In genomic region chr1:72745413-72745812, GRCh38 we compare ENCODE assay signal across 13 cellular contexts.
"Had no signal": no experiment of that assay in that cellular context is flagged by ENCODE, and none has a peak within 500 bp of the region (broad histone marks: within the 10 kb centered on the region; RNA-seq: fewer than 3 reads in every experiment).

No MANE protein-coding gene starts in this region.

- H3K36me3 ChIP-seq: colonic mucosa, esophagus muscularis mucosa, esophagus squamous epithelium, gastrocnemius medialis, gastroesophageal sphincter, heart left ventricle, heart right ventricle had no signal

- H3K27me3 ChIP-seq: colonic mucosa, dorsolateral prefrontal cortex, esophagus muscularis mucosa, esophagus squamous epithelium, foreskin keratinocyte, gastrocnemius medialis, gastroesophageal sphincter, heart left ventricle, heart right ventricle had no signal

- H3K9me3 ChIP-seq: colonic mucosa, esophagus muscularis mucosa, esophagus squamous epithelium, gastrocnemius medialis, gastroesophageal sphincter, heart left ventricle, heart right ventricle had no signal

- ATAC-seq: effector memory CD8-positive, alpha-beta T cell; esophagus mucosa; foreskin keratinocyte; gastrocnemius medialis; gastroesophageal sphincter; heart left ventricle; heart right ventricle had no signal

- H3K27ac ChIP-seq: colonic mucosa, coronary artery, dorsolateral prefrontal cortex, epithelial cell of prostate, esophagus muscularis mucosa, esophagus squamous epithelium, foreskin keratinocyte, gastrocnemius medialis, gastroesophageal sphincter, heart left ventricle, heart right ventricle had no signal

- H3K4me3 ChIP-seq: colonic mucosa, coronary artery, dorsolateral prefrontal cortex, esophagus muscularis mucosa, esophagus squamous epithelium, gastrocnemius medialis, gastroesophageal sphincter, heart left ventricle, heart right ventricle had no signal
